In genomic region chr4:896216-896615, GRCh38 we compare ENCODE assay signal across 31 cellular contexts. TPM values are rescaled to one million over a fixed set of nuclear protein-coding genes. Genes with fewer than 3 reads are reported as not detected.
DNase-seq lines count a peak whose midpoint lies in the region; ATAC-seq and TF ChIP-seq lines count a peak whose summit lies in the region.
"Had no signal": no experiment of that assay in that cellular context is flagged by ENCODE, and none has a peak within 500 bp of the region (broad histone marks: within the 10 kb centered on the region; RNA-seq: fewer than 3 reads in every experiment).

No MANE protein-coding gene starts in this region.

- H3F3A ChIP-seq in Loucy (ENCODE audit: low read depth) = no peaks in the 10 kb centered on the region

- H3K4me3 ChIP-seq in Loucy (ENCODE audit: low read length, poor library complexity, severe bottlenecking) (no peak overlapping the region), brain microvascular endothelial cell (ENCODE audit: low read depth, low read length) (no peak overlapping the region), neuronal stem cell (ENCODE audit: low read length in 2 of 2) (no peak overlapping the region), Karpas-422 (ENCODE audit: low read length) (no peak overlapping the region)
- H3K4me3 ChIP-seq: breast epithelium, heart right ventricle, mucosa of descending colon, pancreas, spleen, transverse colon had no signal

- H3K27me3 ChIP-seq in Loucy (ENCODE audit: insufficient read depth, low read length, poor library complexity, severe bottlenecking) (no peaks in the 10 kb centered on the region), brain microvascular endothelial cell (replicated peaks) (no peaks in the 10 kb centered on the region), neuronal stem cell (ENCODE audit: control insufficient read depth in 3 of 3, insufficient read depth in 3 of 3, low read depth in 1 of 3, low read length in 3 of 3) (no peaks in the 10 kb centered on the region), Karpas-422 (ENCODE audit: low read length) (no peaks in the 10 kb centered on the region)
- H3K27me3 ChIP-seq: breast epithelium, heart right ventricle, pancreas, spleen, transverse colon had no signal

- no peak overlapping the region for H3K14ac ChIP-seq in neuronal stem cell (ENCODE audit: low read length)

- no peak overlapping the region for H3K18ac ChIP-seq in neuronal stem cell (ENCODE audit: low read length)

- TF ChIP-seq POLR2A in GM18505 (IDR thresholded peaks at IDR 0.05; ENCODE audit: borderline replicate concordance, extremely low read depth, insufficient read depth, insufficient read length) = no peak

- peaks cover 11% of the 10 kb centered on the region for H3K79me1 ChIP-seq in neuronal stem cell (ENCODE audit: low read depth, low read length)

- H3K4me3 Mint-ChIP-seq in activated naive CD4-positive, alpha-beta T cell treated with anti-CD3 and anti-CD28 coated beads for 36 hours = no peak overlapping the region
- H3K4me3 Mint-ChIP-seq: activated CD8-positive, alpha-beta memory T cell treated with anti-CD3 and anti-CD28 coated beads, Interleukin-2, amount 10 ng/mL, durations not matched to agents 7 days and 5 days; activated naive CD4-positive, alpha-beta T cell treated with anti-CD3 and anti-CD28 coated beads, Interleukin-2, amount 10 ng/mL, durations not matched to agents 7 days and 5 days; CD8-positive, alpha-beta memory T cell; nephron had no signal

- no peaks in the 10 kb centered on the region for H3K9me3 ChIP-seq in Loucy (ENCODE audit: insufficient read depth, low read depth, low read length)
- H3K9me3 ChIP-seq in neuronal stem cell (replicated peaks in 1 of 2; ENCODE audit: control insufficient read depth in 2 of 2, insufficient read depth in 1 of 2, low read depth in 1 of 2, low read length in 2 of 2) = peaks cover 0 to 1% of the 10 kb centered on the region in 2 donors
- H3K9me3 ChIP-seq in Karpas-422 (ENCODE audit: low read length) = no peaks in the 10 kb centered on the region
- H3K9me3 ChIP-seq: breast epithelium, heart right ventricle, mucosa of descending colon, pancreas, spleen, transverse colon had no signal

- H3K4ac ChIP-seq in neuronal stem cell (ENCODE audit: low read length) = no peak overlapping the region

- H3K36me3 ChIP-seq in Loucy (ENCODE audit: insufficient read depth, low read length) = peaks cover 52% of the 10 kb centered on the region; the same call in 1 of the 2 replicates
- H3K36me3 ChIP-seq in brain microvascular endothelial cell (replicated peaks) = peaks cover 23% of the 10 kb centered on the region
- H3K36me3 ChIP-seq in neuronal stem cell (replicated peaks in 1 of 2; ENCODE audit: control insufficient read depth in 2 of 2, insufficient read depth in 2 of 2, low read length in 2 of 2) = peaks cover 16 to 59% of the 10 kb centered on the region in 2 donors
- H3K36me3 ChIP-seq in Karpas-422 (ENCODE audit: insufficient read depth, low read length) = peaks cover 5% of the 10 kb centered on the region; the same call in 1 of the 2 replicates
- H3K36me3 ChIP-seq: breast epithelium had no signal

- H3K79me2 ChIP-seq in Loucy (ENCODE audit: insufficient read depth, low read length) (no peaks in the 10 kb centered on the region), Karpas-422 (ENCODE audit: low read length) (no peaks in the 10 kb centered on the region)

- H2AK5ac ChIP-seq in neuronal stem cell (ENCODE audit: low read depth, low read length) = no peak overlapping the region

- H3K4me1 Mint-ChIP-seq in activated naive CD4-positive, alpha-beta T cell treated with anti-CD3 and anti-CD28 coated beads for 36 hours (ENCODE audit: low read depth) = no peaks in the 10 kb centered on the region
- H3K4me1 Mint-ChIP-seq: activated CD8-positive, alpha-beta memory T cell treated with anti-CD3 and anti-CD28 coated beads, Interleukin-2, amount 10 ng/mL, durations not matched to agents 7 days and 5 days; activated naive CD4-positive, alpha-beta T cell treated with anti-CD3 and anti-CD28 coated beads, Interleukin-2, amount 10 ng/mL, durations not matched to agents 7 days and 5 days; nephron had no signal

- no CpG with 5 or more reads among the region's 13 CpGs for WGBS in neuronal stem cell (ENCODE audit: extremely low coverage in 2 of 2, insufficient read length in 2 of 2, insufficient replicate concordance in 1 of 2), 2 donors

- ATAC-seq in GM18505 (IDR thresholded peaks at IDR 0.05; ENCODE audit: unreplicated experiment) (no peak), GM19324 (IDR thresholded peaks at IDR 0.05; ENCODE audit: low FRiP score, unreplicated experiment) (no peak)
- ATAC-seq: activated CD8-positive, alpha-beta memory T cell treated with anti-CD3 and anti-CD28 coated beads, Interleukin-2, amount 10 ng/mL, durations not matched to agents 7 days and 5 days; heart right ventricle; left cardiac atrium; mucosa of descending colon; pancreas had no signal

- H2BK120ac ChIP-seq in neuronal stem cell (ENCODE audit: low read depth, low read length) = no peak overlapping the region

- H2AFZ ChIP-seq in Loucy (ENCODE audit: low read length) = no peak overlapping the region
- no peak overlapping the region for H2AFZ ChIP-seq in neuronal stem cell (ENCODE audit: low read length)
- no peak overlapping the region for H2AFZ ChIP-seq in Karpas-422 (ENCODE audit: low read length)

- TF ChIP-seq CTCF in Loucy (conservative IDR thresholded peaks at IDR 0.05; ENCODE audit: low read length) (peak; percentile 36; the same call in 1 of the 2 replicates), brain microvascular endothelial cell (IDR thresholded peaks at IDR 0.05; ENCODE audit: low read depth, low read length, missing control alignments) (peak; percentile 4)

- H2BK5ac ChIP-seq in neuronal stem cell (ENCODE audit: low read length) = no peak overlapping the region

- CTCF ChIA-PET in activated naive CD4-positive, alpha-beta T cell treated with anti-CD3 and anti-CD28 coated beads for 36 hours (lab: Charles Lee) = interaction anchor here (0.6 kb wide), 1 partner anchor 91 kb away, joined by 3 read pairs; the partner anchor contains the start of gene IDUA

- H3K23ac ChIP-seq in neuronal stem cell (ENCODE audit: low read depth, low read length, poor library complexity) = peak overlapping the region; percentile 1

- no peak overlapping the region for H2BK12ac ChIP-seq in neuronal stem cell (ENCODE audit: low read length)

- no peaks in the 10 kb centered on the region for H3K4me1 ChIP-seq in Loucy (ENCODE audit: insufficient read depth, low read length, poor library complexity, severe bottlenecking)
- peaks cover 0 to 1% of the 10 kb centered on the region in 2 donors for H3K4me1 ChIP-seq in neuronal stem cell (ENCODE audit: control insufficient read depth in 2 of 2, insufficient read depth in 1 of 2, low read depth in 1 of 2, low read length in 2 of 2)
- H3K4me1 ChIP-seq in Karpas-422 (ENCODE audit: low read length) = no peaks in the 10 kb centered on the region
- H3K4me1 ChIP-seq: breast epithelium, pancreas, transverse colon had no signal

- peaks cover 2% of the 10 kb centered on the region for H4K20me1 ChIP-seq in Loucy (ENCODE audit: insufficient read depth, low read length, poor library complexity, severe bottlenecking)
- H4K20me1 ChIP-seq in Karpas-422 (ENCODE audit: insufficient read depth, low read depth, low read length) = 0 out of 2 replicates have a peak, but pooled peaks cover 2% of the 10 kb centered on the region

- peak overlapping the region; percentile 46 for H3K27ac Mint-ChIP-seq in activated naive CD4-positive, alpha-beta T cell treated with anti-CD3 and anti-CD28 coated beads for 36 hours
- H3K27ac Mint-ChIP-seq: activated CD8-positive, alpha-beta memory T cell treated with anti-CD3 and anti-CD28 coated beads, Interleukin-2, amount 10 ng/mL, durations not matched to agents 7 days and 5 days; activated naive CD4-positive, alpha-beta T cell treated with anti-CD3 and anti-CD28 coated beads, Interleukin-2, amount 10 ng/mL, durations not matched to agents 7 days and 5 days; nephron had no signal

- no peaks in the 10 kb centered on the region for H3K27me3 Mint-ChIP-seq in activated naive CD4-positive, alpha-beta T cell treated with anti-CD3 and anti-CD28 coated beads for 36 hours (ENCODE audit: low read depth)
- H3K27me3 Mint-ChIP-seq: activated CD8-positive, alpha-beta memory T cell treated with anti-CD3 and anti-CD28 coated beads, Interleukin-2, amount 10 ng/mL, durations not matched to agents 7 days and 5 days; activated naive CD4-positive, alpha-beta T cell treated with anti-CD3 and anti-CD28 coated beads, Interleukin-2, amount 10 ng/mL, durations not matched to agents 7 days and 5 days; CD8-positive, alpha-beta memory T cell had no signal

- H3K9me2 ChIP-seq in Loucy (replicated peaks; ENCODE audit: low read depth, low read length) (no peaks in the 10 kb centered on the region), Karpas-422 (replicated peaks; ENCODE audit: insufficient read depth, low read length) (no peaks in the 10 kb centered on the region)

- H3K36me3 Mint-ChIP-seq in activated naive CD4-positive, alpha-beta T cell treated with anti-CD3 and anti-CD28 coated beads for 36 hours (ENCODE audit: low read depth) = peaks cover 13% of the 10 kb centered on the region

- H4K8ac ChIP-seq in neuronal stem cell (ENCODE audit: low read depth, low read length) = no peak overlapping the region

- H3K9ac ChIP-seq in Loucy (ENCODE audit: low read depth, low read length, poor library complexity, severe bottlenecking) = no peak overlapping the region
- H3K9ac ChIP-seq in neuronal stem cell (ENCODE audit: low read depth, low read length, poor library complexity) = no peak overlapping the region
- no peak overlapping the region for H3K9ac ChIP-seq in Karpas-422 (ENCODE audit: low read length)

- H4K91ac ChIP-seq in neuronal stem cell (ENCODE audit: low read depth, low read length, poor library complexity) = no peak overlapping the region

- no peak overlapping the region for H3K27ac ChIP-seq in brain microvascular endothelial cell
- H3K27ac ChIP-seq in neuronal stem cell (replicated peaks; ENCODE audit: low read length) = no peak overlapping the region
- H3K27ac ChIP-seq in Karpas-422 (ENCODE audit: low read length) = no peak overlapping the region
- H3K27ac ChIP-seq: breast epithelium, heart right ventricle, pancreas, spleen, transverse colon, VCaP had no signal

- H3K4me2 ChIP-seq in Loucy (ENCODE audit: low read depth, low read length, poor library complexity, severe bottlenecking) (no peak overlapping the region), neuronal stem cell (ENCODE audit: insufficient read depth, low read length, poor library complexity, severe bottlenecking) (no peak overlapping the region), Karpas-422 (ENCODE audit: low read depth, low read length, poor library complexity, severe bottlenecking) (no peak overlapping the region)

- no peaks in the 10 kb centered on the region for H3K9me3 Mint-ChIP-seq in activated naive CD4-positive, alpha-beta T cell treated with anti-CD3 and anti-CD28 coated beads for 36 hours
- H3K9me3 Mint-ChIP-seq: activated naive CD4-positive, alpha-beta T cell treated with anti-CD3 and anti-CD28 coated beads, Interleukin-2, amount 10 ng/mL, durations not matched to agents 7 days and 5 days; CD8-positive, alpha-beta memory T cell; nephron had no signal

- peak; percentile 13 for DNase-seq in activated naive CD4-positive, alpha-beta T cell treated with anti-CD3 and anti-CD28 coated beads for 36 hours
- no peak for DNase-seq in activated naive CD4-positive, alpha-beta T cell (lab: John Stamatoyannopoulos, UW)
- no peak for DNase-seq in brain microvascular endothelial cell
- DNase-seq in neuronal stem cell (ENCODE audit: low spot score) = no peak
- DNase-seq in Karpas-422 = no peak
- DNase-seq: activated CD4-positive, alpha-beta T cell treated with anti-CD3 and anti-CD28 coated beads, Interleukin-2, amount 50 U/mL, for 1 hour; activated CD8-positive, alpha-beta memory T cell treated with anti-CD3 and anti-CD28 coated beads, Interleukin-2, amount 10 ng/mL, durations not matched to agents 7 days and 5 days; activated naive CD4-positive, alpha-beta T cell treated with anti-CD3 and anti-CD28 coated beads, Interleukin-2, amount 10 ng/mL, durations not matched to agents 7 days and 5 days; activated T-cell treated with anti-CD3 and anti-CD28 coated beads, Interleukin-2, amount 50 U/mL, for 48 hours; AML-193; amniotic stem cell; CD8-positive, alpha-beta memory T cell; DMS153; effector CD8-positive, alpha-beta T cell; foreskin fibroblast; left cardiac atrium; NCI-H1105; NCI-H2029 treated with DMSO at 0.1 percent for 48 hours; NCI-H446; NCI-H82; spleen; transverse colon had no signal

- intact Hi-C loops in activated naive CD4-positive, alpha-beta T cell treated with anti-CD3 and anti-CD28 coated beads for 36 hours (cut with micrococcal nuclease) = no loop called here

- H2BK15ac ChIP-seq in neuronal stem cell (ENCODE audit: low read length) = no peak overlapping the region

- in situ Hi-C loops in brain microvascular endothelial cell (cut with HindIII; ENCODE audit: low pct_ligation_motif_present, low sequenced_read_pairs) = no loop called here

RNA-seq across cellular contexts. Expression of gene GAK, which starts 35.9 kb away (rescaled TPM):
- total RNA-seq in activated naive CD4-positive, alpha-beta T cell treated with anti-CD3 and anti-CD28 coated beads for 36 hours = 10 to 100 TPM; 87.6 to 96.8 TPM
- 35.3 TPM for polyA plus RNA-seq in neuronal stem cell (2013, experiment 1 of 2)
- polyA plus RNA-seq in neuronal stem cell (2013, experiment 2 of 2) = 34.3 TPM
- total RNA-seq in Karpas-422 (2014; rRNA removed; shearing (Covaris generic); ENCODE audit: low replicate concordance) = 48.8 and 76.6 TPM in 2 replicates

RNA-seq across cellular contexts. Expression of gene TMEM175, which starts 36.0 kb away (rescaled TPM):
- 10 to 100 TPM; 13.9 to 15.8 TPM for total RNA-seq in activated naive CD4-positive, alpha-beta T cell treated with anti-CD3 and anti-CD28 coated beads for 36 hours
- polyA plus RNA-seq in neuronal stem cell (2013, experiment 1 of 2) = 8.0 TPM
- 7.7 TPM for polyA plus RNA-seq in neuronal stem cell (2013, experiment 2 of 2)
- 15.1 and 28.1 TPM in 2 replicates for total RNA-seq in Karpas-422 (2014; rRNA removed; shearing (Covaris generic); ENCODE audit: low replicate concordance)
